Comparison of ENCODE assay signal across 33 cellular contexts in genomic region chr7:121159553-121159952, GRCh38.
"Had no signal": no experiment of that assay in that cellular context is flagged by ENCODE, and none has a peak within 500 bp of the region (broad histone marks: within the 10 kb centered on the region; RNA-seq: fewer than 3 reads in every experiment).

No MANE protein-coding gene starts in this region.

- H3K9me3 ChIP-seq: adrenal gland, ascending aorta, body of pancreas, breast epithelium had no signal

- H3K4me3 ChIP-seq: adrenal gland, ascending aorta, body of pancreas, breast epithelium, cardiac muscle cell had no signal

- H3K36me3 ChIP-seq: adrenal gland, brain microvascular endothelial cell, breast epithelium, cardiac muscle cell had no signal

- FAIRE-seq: astrocyte, bronchial epithelial cell, colon had no signal

- H3K4me1 ChIP-seq: adrenal gland, ascending aorta, body of pancreas, breast epithelium had no signal

- H3K27ac ChIP-seq: adrenal gland, ascending aorta, body of pancreas, brain microvascular endothelial cell, breast epithelium, cardiac muscle cell had no signal

- H3K27me3 ChIP-seq: adrenal gland, ascending aorta, body of pancreas, brain microvascular endothelial cell, breast epithelium, cardiac muscle cell had no signal

- ATAC-seq: activated naive CD4-positive, alpha-beta T cell treated with anti-CD3 and anti-CD28 coated beads, Interleukin-2, amount 50 U/mL, for 72 hours; activated naive CD8-positive, alpha-beta T cell treated with anti-CD3 and anti-CD28 coated beads, Interleukin-2, amount 50 U/mL, for 24 hours; activated T-cell treated with anti-CD3 and anti-CD28 coated beads, Interleukin-2, amount 50 U/mL, for 4 hours; activated T-helper 17 cell treated with anti-CD3 and anti-CD28 coated beads, Interleukin-2, amount 50 U/mL, for 72 hours; body of pancreas had no signal

- DNase-seq: activated effector memory CD4-positive, alpha-beta T cell treated with anti-CD3 and anti-CD28 coated beads, Interleukin-2, amount 50 U/mL, for 16 hours; activated effector memory CD4-positive, alpha-beta T cell treated with Interleukin-2 at 50 U/mL for 16 hours; activated gamma-delta T cell; activated gamma-delta T cell treated with Interleukin-2 at 50 U/mL for 16 hours; activated naive CD4-positive, alpha-beta T cell; activated naive CD4-positive, alpha-beta T cell treated with anti-CD3 and anti-CD28 coated beads for 36 hours; activated naive CD4-positive, alpha-beta T cell treated with anti-CD3 and anti-CD28 coated beads, Interleukin-2, amount 10 ng/mL, durations not matched to agents 7 days and 5 days; activated naive CD4-positive, alpha-beta T cell treated with anti-CD3 and anti-CD28 coated beads, Interleukin-2, amount 50 U/mL, for 16 hours; activated naive CD4-positive, alpha-beta T cell treated with Interleukin-2 at 50 U/mL for 16 hours; activated naive CD8-positive, alpha-beta T cell treated with anti-CD3 and anti-CD28 coated beads for 36 hours; activated naive CD8-positive, alpha-beta T cell treated with anti-CD3 and anti-CD28 coated beads, Interleukin-2, amount 10 ng/mL, durations not matched to agents 7 days and 5 days; activated naive CD8-positive, alpha-beta T cell treated with anti-CD3 and anti-CD28 coated beads, Interleukin-2, amount 50 U/mL, for 24 hours; activated T-cell treated with anti-CD3 and anti-CD28 coated beads, Interleukin-2, amount 50 U/mL, for 4 hours; activated T-cell treated with anti-CD3 and anti-CD28 coated beads, Interleukin-2, amount 50 U/mL, for 48 hours; activated T-cell treated with anti-CD3 and anti-CD28 coated beads, Interleukin-2, amount 50 U/mL, for 72 hours; adrenal gland; amniotic stem cell; amygdala; anterior cingulate cortex; aorta; body of pancreas; brain microvascular endothelial cell; caudate nucleus; central memory CD4-positive, alpha-beta T cell; cerebellar nuclear complex had no signal
